Comparison of ENCODE assay signal across 1 cellular context in genomic region chr2:153787612-153788011, GRCh38.
TF ChIP-seq lines count a peak whose summit lies in the region.

No MANE protein-coding gene starts in this region.

TF ChIP-seq in WTC11, 78 proteins besides CTCF, POLR2A, EP300 and RAD21:
- TF ChIP-seq AFF4 (CRISPR knock-in tag; IDR thresholded peaks at IDR 0.05; ENCODE audit: borderline replicate concordance): no peak
- TF ChIP-seq TCF7 (CRISPR knock-in tag; IDR thresholded peaks at IDR 0.05; ENCODE audit: low read depth): no peak
- no peak for TF ChIP-seq MAX (CRISPR knock-in tag; IDR thresholded peaks at IDR 0.05)
- no peak for TF ChIP-seq STAT6 (CRISPR knock-in tag; conservative IDR thresholded peaks at IDR 0.05; ENCODE audit: low read depth)
- TF ChIP-seq CREB1 (CRISPR knock-in tag; IDR thresholded peaks at IDR 0.05): no peak
- TF ChIP-seq ELF4 (CRISPR knock-in tag; IDR thresholded peaks at IDR 0.05; ENCODE audit: low read depth): no peak
- TF ChIP-seq JAZF1 (CRISPR knock-in tag; IDR thresholded peaks at IDR 0.05): no peak
- TF ChIP-seq NR1H2 (CRISPR knock-in tag; IDR thresholded peaks at IDR 0.05): no peak
- no peak for TF ChIP-seq ATF6 (CRISPR knock-in tag; IDR thresholded peaks at IDR 0.05)
- TF ChIP-seq TEAD4 (CRISPR knock-in tag; IDR thresholded peaks at IDR 0.05): no peak
- no peak for TF ChIP-seq ZNF121 (CRISPR knock-in tag; IDR thresholded peaks at IDR 0.05)
- TF ChIP-seq ZNF138 (CRISPR knock-in tag; conservative IDR thresholded peaks at IDR 0.05): no peak
- TF ChIP-seq NR2C2 (CRISPR knock-in tag; IDR thresholded peaks at IDR 0.05): no peak
